19 cellular contexts compared by ENCODE assay signal in genomic region chr14:36365766-36366165, GRCh38.
"Had no signal": no experiment of that assay in that cellular context is flagged by ENCODE, and none has a peak within 500 bp of the region (broad histone marks: within the 10 kb centered on the region; RNA-seq: fewer than 3 reads in every experiment).

No MANE protein-coding gene starts in this region.

- H3K9me3 Mint-ChIP-seq: activated naive CD4-positive, alpha-beta T cell treated with anti-CD3 and anti-CD28 coated beads, Interleukin-2, amount 50 U/mL, for 24 hours; central memory CD8-positive, alpha-beta T cell; mesothelial cell of epicardium; natural killer cell treated with Interleukin-12 subunit alpha and Interleukin-12 subunit beta and Interleukin-15 and Interleukin-18, amount 100 ng/mL, for 72 hours; stimulated activated effector memory CD8-positive, alpha-beta T cell treated with anti-CD3 and anti-CD28 coated beads, Interleukin-12 subunit alpha, Interleukin-12 subunit beta, amount 100 ng/mL, for 72 hours had no signal

- H3K27ac Mint-ChIP-seq: activated naive CD4-positive, alpha-beta T cell treated with anti-CD3 and anti-CD28 coated beads, Interleukin-2, amount 50 U/mL, for 24 hours; mesothelial cell of epicardium; natural killer cell treated with Interleukin-12 subunit alpha and Interleukin-12 subunit beta and Interleukin-15 and Interleukin-18, amount 100 ng/mL, for 72 hours; stimulated activated effector memory CD8-positive, alpha-beta T cell treated with anti-CD3 and anti-CD28 coated beads, Interleukin-12 subunit alpha, Interleukin-12 subunit beta, amount 100 ng/mL, for 72 hours had no signal

- H3K27me3 Mint-ChIP-seq: central memory CD8-positive, alpha-beta T cell had no signal

- H3K4me3 Mint-ChIP-seq: activated naive CD4-positive, alpha-beta T cell treated with anti-CD3 and anti-CD28 coated beads, Interleukin-2, amount 50 U/mL, for 24 hours; central memory CD8-positive, alpha-beta T cell; mesothelial cell of epicardium; natural killer cell treated with Interleukin-12 subunit alpha and Interleukin-12 subunit beta and Interleukin-15 and Interleukin-18, amount 100 ng/mL, for 72 hours; stimulated activated effector memory CD8-positive, alpha-beta T cell treated with anti-CD3 and anti-CD28 coated beads, Interleukin-12 subunit alpha, Interleukin-12 subunit beta, amount 100 ng/mL, for 72 hours had no signal

- DNase-seq: activated CD4-positive, alpha-beta T cell treated with anti-CD3 and anti-CD28 coated beads, Interleukin-2, amount 50 U/mL, for 1 hour; activated CD8-positive, alpha-beta memory T cell treated with anti-CD3 and anti-CD28 coated beads, Interleukin-2, amount 50 U/mL, for 48 hours; activated effector memory CD4-positive, alpha-beta T cell treated with anti-CD3 and anti-CD28 coated beads, Interleukin-2, amount 50 U/mL, for 16 hours; activated T-cell treated with anti-CD3 and anti-CD28 coated beads, Interleukin-2, amount 50 U/mL, for 48 hours; foreskin melanocyte; glutamatergic neuron; hypothalamus; islet precursor cell; stimulated activated CD4-positive, alpha-beta T cell treated with anti-CD3 and anti-CD28 coated beads, Interleukin-4, amount 100 ng/mL, for 24 hours; stomach; T1000; upper lobe of left lung had no signal

- H3K4me1 Mint-ChIP-seq: activated naive CD4-positive, alpha-beta T cell treated with anti-CD3 and anti-CD28 coated beads, Interleukin-2, amount 50 U/mL, for 24 hours; central memory CD8-positive, alpha-beta T cell; mesothelial cell of epicardium; stimulated activated effector memory CD8-positive, alpha-beta T cell treated with anti-CD3 and anti-CD28 coated beads, Interleukin-12 subunit alpha, Interleukin-12 subunit beta, amount 100 ng/mL, for 72 hours had no signal

- ATAC-seq: left lobe of liver; natural killer cell treated with Interleukin-12 subunit alpha and Interleukin-12 subunit beta and Interleukin-15 and Interleukin-18, amount 100 ng/mL, for 72 hours; sciatic nerve; stimulated activated effector memory CD8-positive, alpha-beta T cell treated with anti-CD3 and anti-CD28 coated beads, Interleukin-12 subunit alpha, Interleukin-12 subunit beta, amount 100 ng/mL, for 72 hours had no signal

- H3K36me3 Mint-ChIP-seq: activated naive CD4-positive, alpha-beta T cell treated with anti-CD3 and anti-CD28 coated beads, Interleukin-2, amount 50 U/mL, for 24 hours; mesothelial cell of epicardium; natural killer cell treated with Interleukin-12 subunit alpha and Interleukin-12 subunit beta and Interleukin-15 and Interleukin-18, amount 100 ng/mL, for 72 hours; stimulated activated effector memory CD8-positive, alpha-beta T cell treated with anti-CD3 and anti-CD28 coated beads, Interleukin-12 subunit alpha, Interleukin-12 subunit beta, amount 100 ng/mL, for 72 hours had no signal
